ENCODE assay signal across 1 cellular context in genomic region chr7:70830426-70830825, GRCh38.
TF ChIP-seq lines count a peak whose summit lies in the region.

No MANE protein-coding gene starts in this region.

TF ChIP-seq in HepG2, 621 proteins besides CTCF, POLR2A, EP300 and RAD21 (continued from another document and continues in another):
- no peak for TF ChIP-seq CSRNP2 (CRISPR knock-in tag; conservative IDR thresholded peaks at IDR 0.05; ENCODE audit: low read depth)
- peak; percentile 79 for TF ChIP-seq FOXP4 (CRISPR knock-in tag; IDR thresholded peaks at IDR 0.05)
- no peak for TF ChIP-seq ATF5 (CRISPR knock-in tag; IDR thresholded peaks at IDR 0.05; ENCODE audit: low read depth)
- peak; percentile 70 for TF ChIP-seq FOXA3 (CRISPR knock-in tag; IDR thresholded peaks at IDR 0.05)
- TF ChIP-seq ELF1 (CRISPR knock-in tag; IDR thresholded peaks at IDR 0.05), result no peak
- TF ChIP-seq ZNF501 (CRISPR knock-in tag; IDR thresholded peaks at IDR 0.05), result no peak
- no peak for TF ChIP-seq MED13 (CRISPR knock-in tag; IDR thresholded peaks at IDR 0.05)
- no peak for TF ChIP-seq SUZ12 (IDR thresholded peaks at IDR 0.05; ENCODE audit: low read depth, low read length)
- no peak for TF ChIP-seq RFX3 (CRISPR knock-in tag; IDR thresholded peaks at IDR 0.05)
- no peak for TF ChIP-seq SP140L (CRISPR knock-in tag; IDR thresholded peaks at IDR 0.05; ENCODE audit: borderline replicate concordance)
- no peak for TF ChIP-seq ZNF816 (CRISPR knock-in tag; IDR thresholded peaks at IDR 0.05; ENCODE audit: borderline replicate concordance)
- TF ChIP-seq SNAPC2 (CRISPR knock-in tag; IDR thresholded peaks at IDR 0.05), result no peak
- peak; percentile 74 to 89 for TF ChIP-seq NR2F1 (CRISPR knock-in tag; IDR thresholded peaks at IDR 0.05)
- no peak for TF ChIP-seq KDM5B (CRISPR knock-in tag; IDR thresholded peaks at IDR 0.05; ENCODE audit: borderline replicate concordance)
- no peak for TF ChIP-seq DDIT3 (CRISPR knock-in tag; IDR thresholded peaks at IDR 0.05)
- TF ChIP-seq ZNF569 (CRISPR knock-in tag; IDR thresholded peaks at IDR 0.05; ENCODE audit: borderline replicate concordance), result no peak
- TF ChIP-seq HNRNPK (IDR thresholded peaks at IDR 0.05; ENCODE audit: low read depth, low read length, poor library complexity, severe bottlenecking), result no peak
- 0 out of 2 replicates have a peak, but pooled peaks have one; percentile 26 for TF ChIP-seq ZNF121 (CRISPR knock-in tag; IDR thresholded peaks at IDR 0.05)
- no peak for TF ChIP-seq HNRNPL (IDR thresholded peaks at IDR 0.05; ENCODE audit: low read depth, low read length)
- no peak for TF ChIP-seq IRF1 (CRISPR knock-in tag; IDR thresholded peaks at IDR 0.05; ENCODE audit: low read depth)
- TF ChIP-seq ZBTB33 (CRISPR knock-in tag; IDR thresholded peaks at IDR 0.05), result no peak
- TF ChIP-seq SSRP1 (CRISPR knock-in tag; IDR thresholded peaks at IDR 0.05), result no peak
- TF ChIP-seq ZMYM4 (CRISPR knock-in tag; IDR thresholded peaks at IDR 0.05), result peak; percentile 43; the same call in 1 of the 2 replicates
- TF ChIP-seq NBN (conservative IDR thresholded peaks at IDR 0.05), result no peak
- no peak for TF ChIP-seq ZBTB10 (CRISPR knock-in tag; IDR thresholded peaks at IDR 0.05; ENCODE audit: borderline replicate concordance)
- TF ChIP-seq NR2C2 (CRISPR knock-in tag; IDR thresholded peaks at IDR 0.05; ENCODE audit: borderline replicate concordance), result peak; percentile 77
- no peak for TF ChIP-seq ZNF687 (CRISPR knock-in tag; IDR thresholded peaks at IDR 0.05)
- TF ChIP-seq MIXL1 (CRISPR knock-in tag; IDR thresholded peaks at IDR 0.05), result no peak
- TF ChIP-seq ZNF205 (CRISPR knock-in tag; IDR thresholded peaks at IDR 0.05), result no peak
- peak; percentile 78 for TF ChIP-seq NR2F2 (IDR thresholded peaks at IDR 0.05; ENCODE audit: borderline replicate concordance, low read depth)
- TF ChIP-seq ZNF367 (CRISPR knock-in tag; IDR thresholded peaks at IDR 0.05; ENCODE audit: borderline replicate concordance), result no peak
- no peak for TF ChIP-seq SRY (CRISPR knock-in tag; IDR thresholded peaks at IDR 0.05)
- 0 out of 2 replicates have a peak, but pooled peaks have one; percentile 35 for TF ChIP-seq ZNF609 (CRISPR knock-in tag; IDR thresholded peaks at IDR 0.05; ENCODE audit: borderline replicate concordance)
- no peak for TF ChIP-seq AKAP8 (CRISPR knock-in tag; IDR thresholded peaks at IDR 0.05)
- TF ChIP-seq UBTF (CRISPR knock-in tag; IDR thresholded peaks at IDR 0.05), result no peak
- TF ChIP-seq ZNF260 (CRISPR knock-in tag; IDR thresholded peaks at IDR 0.05; ENCODE audit: borderline replicate concordance, low read depth), result no peak
- TF ChIP-seq SIX1 (CRISPR knock-in tag; IDR thresholded peaks at IDR 0.05; ENCODE audit: borderline replicate concordance), result no peak
- TF ChIP-seq HMGA1 (CRISPR knock-in tag; conservative IDR thresholded peaks at IDR 0.05), result no peak
- peak; percentile 68; the same call in 1 of the 2 replicates for TF ChIP-seq CEBPB (IDR thresholded peaks at IDR 0.05; ENCODE audit: borderline replicate concordance, low read depth, low read length)
- TF ChIP-seq NAIF1 (CRISPR knock-in tag; IDR thresholded peaks at IDR 0.05; ENCODE audit: borderline replicate concordance), result no peak
